In the genomic region with DNA sequence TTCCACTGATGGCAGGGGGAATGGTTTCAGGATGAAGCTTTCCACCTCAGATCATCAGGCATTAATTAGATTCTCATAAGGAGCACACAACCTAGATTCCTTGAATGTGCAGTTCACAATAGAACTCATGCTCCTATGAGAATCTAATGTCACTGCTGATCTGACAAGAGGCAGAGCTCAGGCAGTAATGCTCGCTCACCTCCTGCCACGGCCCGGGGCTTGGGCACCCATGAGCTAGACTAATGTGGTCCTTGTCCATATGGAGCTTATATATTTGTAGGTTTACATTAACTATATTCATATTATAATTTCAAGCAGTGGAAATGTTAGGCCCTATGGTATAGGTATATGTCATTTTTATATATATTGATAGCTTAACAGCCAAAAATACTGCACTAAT, we compare ENCODE assay signal across 38 cellular contexts. TPM values are rescaled to one million over a fixed set of nuclear protein-coding genes. Genes with fewer than 3 reads are reported as not detected.
"Had no signal": no experiment of that assay in that cellular context is flagged by ENCODE, and none has a peak within 500 bp of the region (broad histone marks: within the 10 kb centered on the region; RNA-seq: fewer than 3 reads in every experiment).

No MANE protein-coding gene starts in this region.

- H3K4me1 Mint-ChIP-seq: brain; central memory CD8-positive, alpha-beta T cell had no signal

- H3K27me3 Mint-ChIP-seq: activated naive CD4-positive, alpha-beta T cell treated with anti-CD3 and anti-CD28 coated beads, Interleukin-2, amount 10 ng/mL, durations not matched to agents 7 days and 5 days; activated naive CD4-positive, alpha-beta T cell treated with anti-CD3 and anti-CD28 coated beads, Interleukin-2, amount 50 U/mL, for 24 hours; activated naive CD8-positive, alpha-beta T cell; activated naive CD8-positive, alpha-beta T cell treated with anti-CD3 and anti-CD28 coated beads for 36 hours; activated naive CD8-positive, alpha-beta T cell treated with anti-CD3 and anti-CD28 coated beads, Interleukin-2, amount 10 ng/mL, durations not matched to agents 7 days and 5 days; activated naive CD8-positive, alpha-beta T cell treated with anti-CD3 and anti-CD28 coated beads, Interleukin-2, amount 50 U/mL, for 24 hours; activated T-cell treated with anti-CD3 and anti-CD28 coated beads, Interleukin-2, amount 50 U/mL, for 24 hours; brain; central memory CD8-positive, alpha-beta T cell had no signal

- H3K4me3 Mint-ChIP-seq: activated naive CD4-positive, alpha-beta T cell treated with anti-CD3 and anti-CD28 coated beads for 36 hours; activated naive CD4-positive, alpha-beta T cell treated with anti-CD3 and anti-CD28 coated beads, Interleukin-2, amount 10 ng/mL, durations not matched to agents 7 days and 5 days; activated naive CD4-positive, alpha-beta T cell treated with anti-CD3 and anti-CD28 coated beads, Interleukin-2, amount 50 U/mL, for 24 hours; activated naive CD8-positive, alpha-beta T cell; activated naive CD8-positive, alpha-beta T cell treated with anti-CD3 and anti-CD28 coated beads for 36 hours; activated naive CD8-positive, alpha-beta T cell treated with anti-CD3 and anti-CD28 coated beads, Interleukin-2, amount 10 ng/mL, durations not matched to agents 7 days and 5 days; activated naive CD8-positive, alpha-beta T cell treated with anti-CD3 and anti-CD28 coated beads, Interleukin-2, amount 50 U/mL, for 24 hours; activated T-cell treated with anti-CD3 and anti-CD28 coated beads, Interleukin-2, amount 50 U/mL, for 24 hours; activated T-cell treated with anti-CD3 and anti-CD28 coated beads, Interleukin-2, amount 50 U/mL, for 4 hours; activated T-helper 1 cell treated with anti-CD3 and anti-CD28 coated beads, Interleukin-12 subunit alpha, Interleukin-12 subunit beta, Interleukin-2, Interleukin-4 antibody, amounts not matched to agents 30 ng/mL and 10 ng/mL and 1 ng/mL, durations not matched to agents 14 hours and 24 hours and 36 hours; brain; central memory CD8-positive, alpha-beta T cell had no signal

- H3K4me3 ChIP-seq: adrenal gland, ascending aorta, body of pancreas, breast epithelium, cardiac muscle cell had no signal

- H3K9me3 ChIP-seq: adrenal gland, ascending aorta, body of pancreas, breast epithelium had no signal

- H3K36me3 ChIP-seq: adrenal gland, breast epithelium, cardiac muscle cell had no signal

- H3K27ac Mint-ChIP-seq: activated naive CD4-positive, alpha-beta T cell treated with anti-CD3 and anti-CD28 coated beads for 36 hours; activated naive CD4-positive, alpha-beta T cell treated with anti-CD3 and anti-CD28 coated beads, Interleukin-2, amount 10 ng/mL, durations not matched to agents 7 days and 5 days; activated naive CD4-positive, alpha-beta T cell treated with anti-CD3 and anti-CD28 coated beads, Interleukin-2, amount 50 U/mL, for 24 hours; activated naive CD4-positive, alpha-beta T cell treated with anti-CD3 and anti-CD28 coated beads, Interleukin-2, amount 50 U/mL, for 72 hours; activated naive CD8-positive, alpha-beta T cell; activated naive CD8-positive, alpha-beta T cell treated with anti-CD3 and anti-CD28 coated beads for 36 hours; activated naive CD8-positive, alpha-beta T cell treated with anti-CD3 and anti-CD28 coated beads, Interleukin-2, amount 10 ng/mL, durations not matched to agents 7 days and 5 days; activated naive CD8-positive, alpha-beta T cell treated with anti-CD3 and anti-CD28 coated beads, Interleukin-2, amount 50 U/mL, for 24 hours; activated T-cell treated with anti-CD3 and anti-CD28 coated beads, Interleukin-2, amount 50 U/mL, for 24 hours; activated T-helper 1 cell treated with anti-CD3 and anti-CD28 coated beads, Interleukin-12 subunit alpha, Interleukin-12 subunit beta, Interleukin-2, Interleukin-4 antibody, amounts not matched to agents 30 ng/mL and 10 ng/mL and 1 ng/mL, durations not matched to agents 14 hours and 24 hours and 36 hours; activated T-helper 2 cell treated with anti-CD3 and anti-CD28 coated beads, Interferon-gamma antibody, Interleukin-2, Interleukin-4, amounts not matched to agents 10 μg/mL and 5 μg/mL and 100 μg/mL, durations not matched to agents 14 hours and 24 hours and 36 hours; brain had no signal

- ATAC-seq: activated naive CD4-positive, alpha-beta T cell treated with anti-CD3 and anti-CD28 coated beads, Interleukin-2, amount 50 U/mL, for 72 hours; activated naive CD8-positive, alpha-beta T cell treated with anti-CD3 and anti-CD28 coated beads, Interleukin-2, amount 50 U/mL, for 24 hours; activated T-cell treated with anti-CD3 and anti-CD28 coated beads, Interleukin-2, amount 50 U/mL, for 4 hours; body of pancreas had no signal

- H3K9me3 Mint-ChIP-seq: activated naive CD4-positive, alpha-beta T cell treated with anti-CD3 and anti-CD28 coated beads for 36 hours; activated naive CD4-positive, alpha-beta T cell treated with anti-CD3 and anti-CD28 coated beads, Interleukin-2, amount 50 U/mL, for 24 hours; activated naive CD4-positive, alpha-beta T cell treated with anti-CD3 and anti-CD28 coated beads, Interleukin-2, amount 50 U/mL, for 72 hours; activated naive CD8-positive, alpha-beta T cell treated with anti-CD3 and anti-CD28 coated beads for 36 hours; activated naive CD8-positive, alpha-beta T cell treated with anti-CD3 and anti-CD28 coated beads, Interleukin-2, amount 50 U/mL, for 24 hours; activated T-cell treated with anti-CD3 and anti-CD28 coated beads, Interleukin-2, amount 50 U/mL, for 24 hours; activated T-cell treated with anti-CD3 and anti-CD28 coated beads, Interleukin-2, amount 50 U/mL, for 4 hours; activated T-helper 1 cell treated with anti-CD3 and anti-CD28 coated beads, Interleukin-12 subunit alpha, Interleukin-12 subunit beta, Interleukin-2, Interleukin-4 antibody, amounts not matched to agents 30 ng/mL and 10 ng/mL and 1 ng/mL, durations not matched to agents 14 hours and 24 hours and 36 hours; activated T-helper 2 cell treated with anti-CD3 and anti-CD28 coated beads, Interferon-gamma antibody, Interleukin-2, Interleukin-4, amounts not matched to agents 10 μg/mL and 5 μg/mL and 100 μg/mL, durations not matched to agents 14 hours and 24 hours and 36 hours; central memory CD8-positive, alpha-beta T cell had no signal

- DNase-seq: activated effector memory CD4-positive, alpha-beta T cell treated with anti-CD3 and anti-CD28 coated beads, Interleukin-2, amount 50 U/mL, for 16 hours; activated effector memory CD4-positive, alpha-beta T cell treated with Interleukin-2 at 50 U/mL for 16 hours; activated gamma-delta T cell; activated gamma-delta T cell treated with Interleukin-2 at 50 U/mL for 16 hours; activated naive CD4-positive, alpha-beta T cell; activated naive CD4-positive, alpha-beta T cell treated with anti-CD3 and anti-CD28 coated beads for 36 hours; activated naive CD4-positive, alpha-beta T cell treated with anti-CD3 and anti-CD28 coated beads, Interleukin-2, amount 10 ng/mL, durations not matched to agents 7 days and 5 days; activated naive CD4-positive, alpha-beta T cell treated with anti-CD3 and anti-CD28 coated beads, Interleukin-2, amount 50 U/mL, for 16 hours; activated naive CD4-positive, alpha-beta T cell treated with Interleukin-2 at 50 U/mL for 16 hours; activated naive CD8-positive, alpha-beta T cell treated with anti-CD3 and anti-CD28 coated beads for 36 hours; activated naive CD8-positive, alpha-beta T cell treated with anti-CD3 and anti-CD28 coated beads, Interleukin-2, amount 10 ng/mL, durations not matched to agents 7 days and 5 days; activated naive CD8-positive, alpha-beta T cell treated with anti-CD3 and anti-CD28 coated beads, Interleukin-2, amount 50 U/mL, for 24 hours; activated T-cell treated with anti-CD3 and anti-CD28 coated beads, Interleukin-2, amount 50 U/mL, for 1 hour; activated T-cell treated with anti-CD3 and anti-CD28 coated beads, Interleukin-2, amount 50 U/mL, for 24 hours; activated T-cell treated with anti-CD3 and anti-CD28 coated beads, Interleukin-2, amount 50 U/mL, for 4 hours; activated T-cell treated with anti-CD3 and anti-CD28 coated beads, Interleukin-2, amount 50 U/mL, for 48 hours; adrenal gland; amniotic stem cell; amygdala; anterior cingulate cortex; aorta; body of pancreas; brain microvascular endothelial cell; caudate nucleus; central memory CD4-positive, alpha-beta T cell; cerebellar nuclear complex had no signal

- H3K4me1 ChIP-seq: adrenal gland, ascending aorta, body of pancreas, breast epithelium had no signal

- H3K27ac ChIP-seq: adrenal gland, ascending aorta, body of pancreas, brain microvascular endothelial cell, breast epithelium, cardiac muscle cell had no signal

- FAIRE-seq: astrocyte, bronchial epithelial cell had no signal

- H3K27me3 ChIP-seq: adrenal gland, ascending aorta, body of pancreas, brain microvascular endothelial cell, breast epithelium, cardiac muscle cell had no signal

RNA-seq across cellular contexts. Expression of a gene that starts 32.6 kb away (rescaled TPM):
- total RNA-seq: ascending aorta, body of pancreas had no signal
